ENCODE assay signal across 8 cellular contexts in genomic region chr16:89507219-89507833, GRCh38. TPM values are rescaled to one million over a fixed set of nuclear protein-coding genes. Genes with fewer than 3 reads are reported as not detected.
DNase-seq lines count a peak whose midpoint lies in the region; ATAC-seq and TF ChIP-seq lines count a peak whose summit lies in the region.

No MANE protein-coding gene starts in this region.

- peaks cover 24% of the 10 kb centered on the region for H3K4me1 Mint-ChIP-seq in Calu3 (ENCODE audit: low read depth, unreplicated experiment)

- no peaks in the 10 kb centered on the region for H3K9me3 ChIP-seq in thymus (ENCODE audit: control insufficient read depth)

- H3K9me3 Mint-ChIP-seq in Calu3 (ENCODE audit: low read depth, unreplicated experiment): no peaks in the 10 kb centered on the region

- 10% methylated on average over 42 of the region's 42 CpGs for WGBS in thymus

- peak overlapping the region; percentile 64 for H3K4me3 Mint-ChIP-seq in Calu3 (ENCODE audit: low read depth, unreplicated experiment)

- CTCF ChIA-PET in Calu3 (lab: Charles Lee): interaction anchor here (1.0 to 2.5 kb wide), 5 partner anchors 12 to 191 kb away, joined by 3 to 8 read pairs (median 5); no protein-coding TSS in a partner anchor

- ATAC-seq in HG03457 (IDR thresholded peaks at IDR 0.05; ENCODE audit: unreplicated experiment) (peak; percentile 7), HG03108 (IDR thresholded peaks at IDR 0.05; ENCODE audit: unreplicated experiment) (no peak)

- intact Hi-C loops in Calu3 (cut with micrococcal nuclease; ENCODE audit: unreplicated experiment): loop anchor here (5.0 kb wide), 1 partner anchor 175 kb away; no protein-coding TSS in a partner anchor

- BruUV-seq in Calu3 (replicated peaks; lab: Mats Ljungman, UMichigan): no TSS peak

- H3K27me3 ChIP-seq in layer of hippocampus (ENCODE audit: control insufficient read depth, insufficient read depth, low read length) (no peaks in the 10 kb centered on the region), thymus (ENCODE audit: control insufficient read depth, insufficient read depth) (no peaks in the 10 kb centered on the region)

- peaks cover 71% of the 10 kb centered on the region for H3K36me3 Mint-ChIP-seq in Calu3 (ENCODE audit: insufficient read depth, unreplicated experiment)

- H3K4me3 ChIP-seq in thymus (ENCODE audit: low read length): peak overlapping the region; percentile 94

- H3K27me3 Mint-ChIP-seq in Calu3 (ENCODE audit: unreplicated experiment): no peaks in the 10 kb centered on the region

- DNase-seq in Calu3 (no peak), astrocyte of the hippocampus (ENCODE audit: low read depth, low spot score) (peak; percentile 19), NCI-H2029 (lab: John Stamatoyannopoulos, UW) (no peak)
- no peak for DNase-seq in effector CD8-positive, alpha-beta T cell (lab: John Stamatoyannopoulos, UW)

- peaks cover 20% of the 10 kb centered on the region for H3K36me3 ChIP-seq in thymus (ENCODE audit: control insufficient read depth, insufficient read depth)

- H3K27ac ChIP-seq in layer of hippocampus (ENCODE audit: low read depth, low read length) (peak overlapping the region; percentile 88), thymus (ENCODE audit: low read depth) (peak overlapping the region; percentile 95)

- H3K4me1 ChIP-seq in thymus (ENCODE audit: control insufficient read depth, insufficient read depth, low read length): peaks cover 19% of the 10 kb centered on the region

- H3K27ac Mint-ChIP-seq in Calu3 (ENCODE audit: unreplicated experiment): peak overlapping the region; percentile 94

- TF ChIP-seq CTCF in Calu3 (IDR thresholded peaks at IDR 0.05; ENCODE audit: unreplicated experiment): no peak

RNA-seq across cellular contexts. Expression of gene SPG7, which starts 0.9 kb away (rescaled TPM):
- total RNA-seq in Calu3 (2022): 174 and 186 TPM in 2 replicates
- polyA plus RNA-seq in thymus: 164 TPM

RNA-seq across cellular contexts. Expression of gene ANKRD11, which starts 17.0 kb away (rescaled TPM):
- 227 and 242 TPM in 2 replicates for total RNA-seq in Calu3 (2022)
- 79.5 TPM for polyA plus RNA-seq in thymus

RNA-seq across cellular contexts. Expression of gene RPL13, which starts 53.2 kb away (rescaled TPM):
- total RNA-seq in Calu3 (2022): 1,719 and 1,779 TPM in 2 replicates
- 5,597 TPM for polyA plus RNA-seq in thymus
